In the genomic region with DNA sequence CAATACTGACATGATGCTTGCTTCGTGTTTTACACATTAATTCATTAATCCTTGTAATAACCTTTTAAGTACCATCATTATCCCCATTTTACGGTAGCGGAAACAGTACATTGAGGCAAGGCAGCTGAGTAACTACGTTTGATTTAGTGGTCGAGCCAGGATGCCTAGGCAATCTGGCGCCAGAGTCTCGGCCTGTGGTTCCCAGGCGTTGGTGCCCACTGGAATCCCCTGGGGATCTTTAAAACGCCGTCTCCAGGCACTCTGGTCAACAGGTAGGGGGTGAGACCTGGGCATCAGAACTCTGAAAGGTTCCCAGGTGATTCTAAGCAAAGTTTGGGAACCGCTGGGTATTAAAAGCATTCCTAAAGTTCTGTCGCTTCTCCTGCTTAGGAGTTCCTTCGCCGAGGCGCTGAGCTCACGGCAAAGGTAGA, we compare ENCODE assay signal across 8 cellular contexts. TPM values are rescaled to one million over a fixed set of nuclear protein-coding genes. Genes with fewer than 3 reads are reported as not detected.
DNase-seq lines count a peak whose midpoint lies in the region; ATAC-seq and TF ChIP-seq lines count a peak whose summit lies in the region.

No MANE protein-coding gene starts in this region.

- ATAC-seq in T-helper 17 cell (no peak), right cardiac atrium (peak in 1 of 2 donors; percentile 2), GM21423 (IDR thresholded peaks at IDR 0.05; ENCODE audit: unreplicated experiment) (no peak), HG03354 (IDR thresholded peaks at IDR 0.05; ENCODE audit: poor library complexity, severe bottlenecking, unreplicated experiment) (no peak)

- intact Hi-C loops in right cardiac atrium (cut with DNase I) (no loop called here), spleen (cut with DNase I; ENCODE audit: low total_unique reads) (no loop called here)

- H3K4me3 ChIP-seq in right cardiac atrium (ENCODE audit: low read length) (peak overlapping the region; percentile 83), spleen (peak overlapping the region; percentile 73 to 96 (median 88))

- TF ChIP-seq POLR2A in spleen (IDR thresholded peaks at IDR 0.05), result no peak

- DNase-seq in T-helper 1 cell, result no peak
- no peak for DNase-seq in T-helper 17 cell
- no peak for DNase-seq in right cardiac atrium
- no peak for DNase-seq in spleen
- DNase-seq in hippocampal formation (lab: John Stamatoyannopoulos, UW), result no peak

- peaks cover 0 to 16% (median 0%) of the 10 kb centered on the region in 6 donors for H3K36me3 ChIP-seq in spleen

- peaks cover 3% of the 10 kb centered on the region for H3K4me1 ChIP-seq in right cardiac atrium (ENCODE audit: control insufficient read depth, insufficient read depth, low read length)
- peaks cover 9 to 63% (median 42%) of the 10 kb centered on the region in 6 donors for H3K4me1 ChIP-seq in spleen

- H3K9me3 ChIP-seq in T-helper 17 cell (ENCODE audit: control insufficient read depth, low read length, poor library complexity, severe bottlenecking) (no peaks in the 10 kb centered on the region), right cardiac atrium (ENCODE audit: control insufficient read depth, low read length) (no peaks in the 10 kb centered on the region), spleen (no peaks in the 10 kb centered on the region)

- peaks cover 12% of the 10 kb centered on the region for H3K27me3 Mint-ChIP-seq in T-helper 1 cell treated with Interleukin-12 subunit alpha and Interleukin-12 subunit beta and Interleukin-4 antibody, amounts not matched to agents 30 μg/mL and 1 μg/mL, for 36 hours (ENCODE audit: low read depth)
- no peaks in the 10 kb centered on the region for H3K27me3 Mint-ChIP-seq in T-helper 17 cell

- peak overlapping the region; percentile 46 for H3K27ac Mint-ChIP-seq in T-helper 1 cell treated with Interleukin-12 subunit alpha and Interleukin-12 subunit beta and Interleukin-4 antibody, amounts not matched to agents 30 μg/mL and 1 μg/mL, for 36 hours
- H3K27ac Mint-ChIP-seq in T-helper 17 cell, result no peak overlapping the region

- H3K36me3 Mint-ChIP-seq in T-helper 1 cell treated with Interleukin-12 subunit alpha and Interleukin-12 subunit beta and Interleukin-4 antibody, amounts not matched to agents 30 μg/mL and 1 μg/mL, for 36 hours (ENCODE audit: low read depth), result peaks cover 20% of the 10 kb centered on the region
- peaks cover 6% of the 10 kb centered on the region for H3K36me3 Mint-ChIP-seq in T-helper 17 cell (ENCODE audit: low read depth)

- H3K9me3 Mint-ChIP-seq in T-helper 1 cell treated with Interleukin-12 subunit alpha and Interleukin-12 subunit beta and Interleukin-4 antibody, amounts not matched to agents 30 μg/mL and 1 μg/mL, for 36 hours, result no peaks in the 10 kb centered on the region

- peaks cover 18% of the 10 kb centered on the region for H3K4me1 Mint-ChIP-seq in T-helper 1 cell treated with Interleukin-12 subunit alpha and Interleukin-12 subunit beta and Interleukin-4 antibody, amounts not matched to agents 30 μg/mL and 1 μg/mL, for 36 hours (ENCODE audit: low read depth)
- H3K4me1 Mint-ChIP-seq in T-helper 17 cell, result peaks cover 29% of the 10 kb centered on the region

- no peak for TF ChIP-seq CTCF in spleen (IDR thresholded peaks at IDR 0.05 in 8 of 11, conservative IDR thresholded peaks at IDR 0.05 in 3 of 11)

- H3K27me3 ChIP-seq in right cardiac atrium (ENCODE audit: control insufficient read depth, insufficient read depth) (no peaks in the 10 kb centered on the region), spleen (replicated peaks in 1 of 7) (peaks cover 0 to 12% (median 0%) of the 10 kb centered on the region in 7 donors)

- WGBS in right cardiac atrium, result 21% methylated on average over 16 of the region's 16 CpGs
- 24 to 28% (median 26%) methylated on average over 15 to 16 of the region's 16 CpGs for WGBS in spleen, 5 donors

- H3K27ac ChIP-seq in right cardiac atrium (ENCODE audit: low read length) (no peak overlapping the region), spleen (peak overlapping the region; percentile 87 to 96 (median 89))

- peak overlapping the region; percentile 76 for H3K4me3 Mint-ChIP-seq in T-helper 1 cell treated with Interleukin-12 subunit alpha and Interleukin-12 subunit beta and Interleukin-4 antibody, amounts not matched to agents 30 μg/mL and 1 μg/mL, for 36 hours
- H3K4me3 Mint-ChIP-seq in T-helper 17 cell, result peak overlapping the region; percentile 89

RNA-seq across cellular contexts. Expression of gene DTNBP1, which starts 1.0 kb away (rescaled TPM):
- total RNA-seq in T-helper 17 cell (10 to 100 TPM; 16.1 to 18.4 TPM), right cardiac atrium (10 to 100 TPM; 18.9 to 34.0 (median 26.7) TPM), spleen (10 to 100 TPM; 14.2 to 38.2 (median 35.3) TPM)
- polyA plus RNA-seq in right cardiac atrium (17.2 TPM), spleen (10 to 100 TPM; 21.1 to 42.2 (median 29.3) TPM)
